Comparison of ENCODE assay signal across 8 cellular contexts in genomic region chr11:86938900-86939880, GRCh38. TPM values are rescaled to one million over a fixed set of nuclear protein-coding genes. Genes with fewer than 3 reads are reported as not detected.
DNase-seq lines count a peak whose midpoint lies in the region; ATAC-seq lines count a peak whose summit lies in the region.

No MANE protein-coding gene starts in this region.

- H3K27ac Mint-ChIP-seq in naive B cell: no peak overlapping the region

- no peaks in the 10 kb centered on the region for H3K4me1 Mint-ChIP-seq in naive B cell

- H3K9me3 Mint-ChIP-seq in naive B cell: no peaks in the 10 kb centered on the region

- ATAC-seq in GM18502 (IDR thresholded peaks at IDR 0.05; ENCODE audit: poor library complexity, unreplicated experiment) (peak; percentile 71), HG03565 (IDR thresholded peaks at IDR 0.05; ENCODE audit: unreplicated experiment) (peak; percentile 68), naive B cell (ENCODE audit: low read depth in 2 of 2) (peak in 1 of 2 donors; percentile 32), HG02840 (IDR thresholded peaks at IDR 0.05; ENCODE audit: low FRiP score, unreplicated experiment) (no peak)

- peaks cover 0 to 25% (median 14%) of the 10 kb centered on the region in 3 donors for H3K27me3 Mint-ChIP-seq in naive B cell

- H3K36me3 Mint-ChIP-seq in naive B cell: no peaks in the 10 kb centered on the region

- DNase-seq in AG08395 (ENCODE audit: low spot score) (peak; percentile 49), OCI-M1 (lab: John Stamatoyannopoulos, UW) (peak; percentile 95), dermis microvascular lymphatic vessel endothelial cell (ENCODE audit: low read depth in 2 of 2) (peak; percentile 66 to 71), naive B cell (peak; percentile 20), nucleus accumbens (lab: John Stamatoyannopoulos, UW) (no peak)

- H3K4me3 Mint-ChIP-seq in naive B cell: no peak overlapping the region

RNA-seq across cellular contexts. Expression of gene FZD4, which starts 16.0 kb away (rescaled TPM):
- 143 and 147 TPM in 2 replicates for total RNA-seq in dermis microvascular lymphatic vessel endothelial cell
- polyA plus RNA-seq in naive B cell (ENCODE audit: low read depth in 6 of 6): not detected

Comparison
In these comparisons a context has a peak if more than half of its experiments do, and no peak if none do; other contexts are left out.
1. DNase-seq: peak in AG08395 (single experiment), OCI-M1 (single experiment), dermis microvascular lymphatic vessel endothelial cell (2 of 2) and naive B cell (single experiment); none in nucleus accumbens (0 of 56).